Comparison of ENCODE assay signal across 16 cellular contexts in genomic region chr3:105965384-105965783, GRCh38.
DNase-seq lines count a peak whose midpoint lies in the region; ATAC-seq and TF ChIP-seq lines count a peak whose summit lies in the region.
"Had no signal": no experiment of that assay in that cellular context is flagged by ENCODE, and none has a peak within 500 bp of the region (broad histone marks: within the 10 kb centered on the region; RNA-seq: fewer than 3 reads in every experiment).

No MANE protein-coding gene starts in this region.

- no peaks in the 10 kb centered on the region for H3K36me3 Mint-ChIP-seq in stimulated activated memory B cell treated with anti-CD40 and anti-IgM and Interleukin-4, amounts not matched to agents 10 μg/mL and 1 μg/mL and 100 μg/mL, for 72 hours

- H3K9me3 Mint-ChIP-seq in stimulated activated memory B cell treated with anti-CD40 and anti-IgM and Interleukin-4, amounts not matched to agents 10 μg/mL and 1 μg/mL and 100 μg/mL, for 72 hours, result no peaks in the 10 kb centered on the region
- H3K9me3 Mint-ChIP-seq: activated T-helper 17 cell treated with anti-CD3 and anti-CD28 coated beads, Interleukin-2, amount 50 U/mL, for 72 hours had no signal

- WGBS in right cardiac atrium, result 29% methylated on average over 3 of the region's 3 CpGs
- WGBS in aorta, 2 donors, result 3 to 10% methylated on average over 3 of the region's 3 CpGs

- H3K4me1 ChIP-seq in left ventricle myocardium inferior, result peaks cover 26% of the 10 kb centered on the region
- H3K4me1 ChIP-seq in right cardiac atrium (ENCODE audit: control insufficient read depth, insufficient read depth, low read length), result no peaks in the 10 kb centered on the region
- H3K4me1 ChIP-seq in aorta (ENCODE audit: control insufficient read depth in 1 of 2, insufficient read depth in 2 of 2, low read length in 2 of 2), result peaks cover 0 to 2% of the 10 kb centered on the region in 2 donors
- no peaks in the 10 kb centered on the region for H3K4me1 ChIP-seq in lower lobe of right lung

- H3K4me3 ChIP-seq in left ventricle myocardium inferior, result no peak overlapping the region
- no peak overlapping the region for H3K4me3 ChIP-seq in cardiac fibroblast (replicated peaks in 1 of 2; ENCODE audit: low read depth in 2 of 2, low read length in 2 of 2)
- no peak overlapping the region for H3K4me3 ChIP-seq in right cardiac atrium (ENCODE audit: low read length)
- H3K4me3 ChIP-seq in aorta (ENCODE audit: low read length in 2 of 2), result no peak overlapping the region
- H3K4me3 ChIP-seq in lower lobe of right lung, result no peak overlapping the region
- H3K4me3 ChIP-seq: ascending aorta, spleen had no signal

- ATAC-seq in Right ventricle myocardium inferior (peak; percentile 67), right cardiac atrium (peak; percentile 76 to 80), aorta (ENCODE audit: low FRiP score) (peak; percentile 69), lower lobe of right lung (no peak)
- no peak for ATAC-seq in stimulated activated memory B cell treated with anti-CD40 and anti-IgM and Interleukin-4, amounts not matched to agents 10 μg/mL and 1 μg/mL and 100 μg/mL, for 72 hours
- ATAC-seq: activated T-helper 17 cell treated with anti-CD3 and anti-CD28 coated beads, Interleukin-2, amount 50 U/mL, for 72 hours had no signal

- no peaks in the 10 kb centered on the region for H3K36me3 ChIP-seq in left ventricle myocardium inferior
- no peaks in the 10 kb centered on the region for H3K36me3 ChIP-seq in aorta (ENCODE audit: control insufficient read depth in 1 of 2, insufficient read depth in 2 of 2, low read length in 1 of 2)
- H3K36me3 ChIP-seq in lower lobe of right lung, result no peaks in the 10 kb centered on the region
- H3K36me3 ChIP-seq: ascending aorta, spleen had no signal

- no peak overlapping the region for H3K4me3 Mint-ChIP-seq in stimulated activated memory B cell treated with anti-CD40 and anti-IgM and Interleukin-4, amounts not matched to agents 10 μg/mL and 1 μg/mL and 100 μg/mL, for 72 hours
- H3K4me3 Mint-ChIP-seq: activated T-helper 17 cell treated with anti-CD3 and anti-CD28 coated beads, Interleukin-2, amount 50 U/mL, for 72 hours had no signal

- H3K9me3 ChIP-seq in left ventricle myocardium inferior (replicated peaks) (no peaks in the 10 kb centered on the region), right cardiac atrium (ENCODE audit: control insufficient read depth, low read length) (no peaks in the 10 kb centered on the region), aorta (ENCODE audit: control insufficient read depth, low read length) (no peaks in the 10 kb centered on the region), lower lobe of right lung (no peaks in the 10 kb centered on the region)
- H3K9me3 ChIP-seq: ascending aorta had no signal

- no peaks in the 10 kb centered on the region for H3K27me3 ChIP-seq in left ventricle myocardium inferior (ENCODE audit: low read depth)
- no peaks in the 10 kb centered on the region for H3K27me3 ChIP-seq in right cardiac atrium (ENCODE audit: control insufficient read depth, insufficient read depth)
- H3K27me3 ChIP-seq in aorta (ENCODE audit: control insufficient read depth in 1 of 2, insufficient read depth in 2 of 2, low read length in 1 of 2), result no peaks in the 10 kb centered on the region
- no peaks in the 10 kb centered on the region for H3K27me3 ChIP-seq in lower lobe of right lung (ENCODE audit: low read depth)
- H3K27me3 ChIP-seq: ascending aorta, spleen had no signal

- TF ChIP-seq CTCF in left ventricle myocardium inferior (IDR thresholded peaks at IDR 0.05; ENCODE audit: borderline replicate concordance) (no peak), cardiac fibroblast (IDR thresholded peaks at IDR 0.05; ENCODE audit: low read depth, low read length) (no peak), lower lobe of right lung (IDR thresholded peaks at IDR 0.05) (no peak)

- no peaks in the 10 kb centered on the region for H3K4me1 Mint-ChIP-seq in stimulated activated memory B cell treated with anti-CD40 and anti-IgM and Interleukin-4, amounts not matched to agents 10 μg/mL and 1 μg/mL and 100 μg/mL, for 72 hours
- H3K4me1 Mint-ChIP-seq: activated T-helper 17 cell treated with anti-CD3 and anti-CD28 coated beads, Interleukin-2, amount 50 U/mL, for 72 hours had no signal

- H3K27ac Mint-ChIP-seq in stimulated activated memory B cell treated with anti-CD40 and anti-IgM and Interleukin-4, amounts not matched to agents 10 μg/mL and 1 μg/mL and 100 μg/mL, for 72 hours, result no peak overlapping the region
- H3K27ac Mint-ChIP-seq: activated T-helper 17 cell treated with anti-CD3 and anti-CD28 coated beads, Interleukin-2, amount 50 U/mL, for 72 hours had no signal

- no peaks in the 10 kb centered on the region for H3K27me3 Mint-ChIP-seq in stimulated activated memory B cell treated with anti-CD40 and anti-IgM and Interleukin-4, amounts not matched to agents 10 μg/mL and 1 μg/mL and 100 μg/mL, for 72 hours
- H3K27me3 Mint-ChIP-seq: activated T-helper 17 cell treated with anti-CD3 and anti-CD28 coated beads, Interleukin-2, amount 50 U/mL, for 72 hours had no signal

- intact Hi-C loops in Right ventricle myocardium inferior (cut with DNase I) (no loop called here), left ventricle myocardium inferior (cut with micrococcal nuclease) (no loop called here), right cardiac atrium (cut with DNase I) (no loop called here), aorta (cut with DNase I) (no loop called here), lower lobe of right lung (cut with DNase I) (no loop called here)

- no peak for DNase-seq in Right ventricle myocardium inferior (ENCODE audit: missing footprints)
- DNase-seq in left ventricle myocardium inferior, result no peak
- DNase-seq in cardiac fibroblast (ENCODE audit: low read depth in 2 of 2), result peak; percentile 43 to 89
- no peak for DNase-seq in right cardiac atrium
- no peak for DNase-seq in aorta
- no peak for DNase-seq in lower lobe of right lung
- DNase-seq in NCI-H146 treated with DMSO at 0.1 percent for 48 hours (lab: John Stamatoyannopoulos, UW; ENCODE audit: unreplicated experiment), result no peak
- DNase-seq: activated CD4-positive, alpha-beta T cell treated with anti-CD3 and anti-CD28 coated beads, Interleukin-2, amount 50 U/mL, for 4 hours; hypothalamus; Karpas-422; NCI-H2107; SIG-M5 had no signal

- H3K27ac ChIP-seq in left ventricle myocardium inferior (replicated peaks) (no peak overlapping the region), right cardiac atrium (ENCODE audit: low read length) (no peak overlapping the region), aorta (ENCODE audit: low read depth in 1 of 2, low read length in 2 of 2) (no peak overlapping the region), lower lobe of right lung (no peak overlapping the region)
- H3K27ac ChIP-seq: spleen had no signal

Comparison
In these comparisons a context has a peak if more than half of its experiments do, and no peak if none do; other contexts are left out.
1. ATAC-seq: peak in Right ventricle myocardium inferior (single experiment), right cardiac atrium (2 of 2) and aorta (single experiment); none in lower lobe of right lung (0 of 2) and stimulated activated memory B cell treated with anti-CD40 and anti-IgM and Interleukin-4, amounts not matched to agents 10 μg/mL and 1 μg/mL and 100 μg/mL, for 72 hours (single experiment).
2. DNase-seq: peak in cardiac fibroblast (2 of 2); none in Right ventricle myocardium inferior (single experiment), left ventricle myocardium inferior (single experiment), right cardiac atrium (0 of 3), aorta (0 of 2), lower lobe of right lung (single experiment) and NCI-H146 treated with DMSO at 0.1 percent for 48 hours (single experiment).